11 cellular contexts compared by ENCODE assay signal in the genomic region with DNA sequence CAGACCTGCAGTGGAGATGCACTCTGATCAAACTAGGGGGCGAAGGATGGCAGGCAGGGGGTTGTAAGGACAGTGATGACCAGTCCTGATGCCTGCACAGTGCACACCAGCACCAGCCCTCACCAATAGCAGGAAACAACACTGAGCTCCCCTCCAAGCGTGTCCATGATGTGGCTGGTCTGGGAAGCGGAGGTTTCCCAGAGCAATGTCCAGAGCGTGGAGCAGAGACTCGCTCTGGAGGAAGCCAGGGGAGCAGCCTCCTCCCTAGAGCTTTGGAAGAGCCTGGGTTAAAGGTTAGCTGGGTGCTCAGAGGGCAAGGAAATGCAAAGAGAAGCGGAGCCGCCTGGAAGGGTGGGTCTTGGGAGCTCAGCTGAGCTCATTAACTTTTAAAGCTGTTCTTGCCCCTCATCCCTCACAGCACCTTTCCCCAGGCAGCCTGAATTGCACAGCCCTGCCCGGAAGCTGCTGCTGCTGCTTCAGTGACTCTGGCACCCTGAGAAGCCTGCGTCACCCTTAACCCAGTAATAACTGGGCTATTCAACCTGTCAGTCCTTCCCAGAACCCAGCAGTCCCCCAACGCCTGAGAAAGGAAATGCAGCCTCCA.
DNase-seq lines count a peak whose midpoint lies in the region; ATAC-seq, FAIRE-seq and TF ChIP-seq lines count a peak whose summit lies in the region.
"Had no signal": no experiment of that assay in that cellular context is flagged by ENCODE, and none has a peak within 500 bp of the region (broad histone marks: within the 10 kb centered on the region; RNA-seq: fewer than 3 reads in every experiment).

No MANE protein-coding gene starts in this region.

- no peak overlapping the region for H4K8ac ChIP-seq in H1 (ENCODE audit: extremely low read depth, insufficient read depth, low read length)

- TF ChIP-seq RAD21 in H1 (IDR thresholded peaks at IDR 0.05 in 1 of 2, conservative IDR thresholded peaks at IDR 0.05 in 1 of 2; ENCODE audit: low read depth in 2 of 2, low read length in 2 of 2): peak in 1 of 2 experiments; percentile 22; a peak in 2 of 4 replicates

- no peak overlapping the region for H3K9ac ChIP-seq in H1 (replicated peaks in 1 of 4; ENCODE audit: extremely low read depth in 1 of 4, low read depth in 3 of 4, low read length in 3 of 4)

- H3K9me3 ChIP-seq in H1 (ENCODE audit: insufficient read depth in 2 of 2, low read depth in 1 of 2, low read length in 1 of 2) (no peaks in the 10 kb centered on the region), mucosa of descending colon (no peaks in the 10 kb centered on the region), stomach (no peaks in the 10 kb centered on the region)

- no peak for TF ChIP-seq EP300 in H1 (IDR thresholded peaks at IDR 0.05; ENCODE audit: borderline replicate concordance in 1 of 2, low read depth in 2 of 2, low read length in 2 of 2)
- no peak for TF ChIP-seq EP300 in stomach (IDR thresholded peaks at IDR 0.05)

- H3K14ac ChIP-seq in H1 (ENCODE audit: insufficient read length): no peak overlapping the region

- peak overlapping the region; percentile 74 for H3K4ac ChIP-seq in H1 (replicated peaks; ENCODE audit: insufficient read length, low read depth, low read length)

- peaks cover 0 to 2% (median 0%) of the 10 kb centered on the region in 4 experiments; a peak in 2 of 7 replicates for H3K27me3 ChIP-seq in H1 (replicated peaks in 1 of 4; ENCODE audit: control insufficient read depth in 3 of 4, extremely low read depth in 1 of 4, insufficient read depth in 3 of 4, low read length in 3 of 4)
- no peaks in the 10 kb centered on the region for H3K27me3 ChIP-seq in stomach
- H3K27me3 ChIP-seq: brain microvascular endothelial cell had no signal

- no peaks in the 10 kb centered on the region for H3K36me3 ChIP-seq in H1 (ENCODE audit: control insufficient read depth in 2 of 4, insufficient read depth in 4 of 4, low read length in 3 of 4)
- H3K36me3 ChIP-seq in mucosa of descending colon (ENCODE audit: low read depth): no peaks in the 10 kb centered on the region
- no peaks in the 10 kb centered on the region for H3K36me3 ChIP-seq in stomach
- H3K36me3 ChIP-seq: brain microvascular endothelial cell had no signal

- peak overlapping the region; percentile 40; the same call in 1 of the 2 replicates for H3K18ac ChIP-seq in H1 (ENCODE audit: extremely low read depth, low read length)

- H3K27ac ChIP-seq in H1 (ENCODE audit: low read depth, low read length) (no peak overlapping the region), stomach (peak overlapping the region in 4 of 5 donors; percentile 45 to 85 (median 70))
- H3K27ac ChIP-seq: brain microvascular endothelial cell had no signal

- intact Hi-C loops in mucosa of descending colon (cut with DNase I, micrococcal nuclease): no loop called here
- intact Hi-C loops in stomach (cut with DNase I; ENCODE audit: low total_unique reads): no loop called here

- DNase-seq in M059J (ENCODE audit: low read depth): peak; percentile 6
- DNase-seq in H1 (ENCODE audit: low read depth in 1 of 2, low spot score in 2 of 2): no peak
- DNase-seq in mucosa of descending colon: peak; percentile 54 to 66 (median 57)
- peak; percentile 53 for DNase-seq in stomach
- DNase-seq in DMS114 treated with DMSO at 0.1 percent for 48 hours (lab: John Stamatoyannopoulos, UW; ENCODE audit: unreplicated experiment): no peak
- DNase-seq in activated CD8-positive, alpha-beta memory T cell treated with anti-CD3 and anti-CD28 coated beads, Interleukin-2, amount 50 U/mL, for 48 hours: no peak
- no peak for DNase-seq in effector CD8-positive, alpha-beta T cell (lab: John Stamatoyannopoulos, UW)
- DNase-seq in NCI-H2196 (lab: John Stamatoyannopoulos, UW; ENCODE audit: unreplicated experiment): no peak
- DNase-seq: activated CD4-positive, alpha-beta T cell treated with anti-CD3 and anti-CD28 coated beads, Interleukin-2, amount 10 ng/mL, durations not matched to agents 7 days and 5 days; brain microvascular endothelial cell; NCI-H2171 treated with DMSO at 0.1 percent for 48 hours had no signal

- H2BK20ac ChIP-seq in H1 (ENCODE audit: low read length): peak overlapping the region; percentile 75; the same call in 1 of the 2 replicates

- no peak overlapping the region for H2BK120ac ChIP-seq in H1 (replicated peaks; ENCODE audit: low read depth, low read length)

- CTCF ChIA-PET in H1 (lab: Charles Lee; ENCODE audit: partially characterized antibody): interaction anchor here (0.5 to 1.7 kb wide), 14 partner anchors 9 to 417 kb away, joined by 3 to 5 read pairs (median 3); no protein-coding TSS in a partner anchor

- no peaks in the 10 kb centered on the region for H3K23me2 ChIP-seq in H1 (ENCODE audit: low read depth, low read length)

- H4K5ac ChIP-seq in H1 (ENCODE audit: insufficient read length, low read depth, low read length): no peak overlapping the region

- POLR2A ChIA-PET in H1 (lab: Charles Lee; ENCODE audit: partially characterized antibody): interaction anchor here (1.5 kb wide), 1 partner anchor 16 kb away, joined by 5 read pairs; no protein-coding TSS in a partner anchor

- H2BK5ac ChIP-seq in H1 (ENCODE audit: low read depth, low read length): no peak overlapping the region

- H3K79me2 ChIP-seq in H1 (ENCODE audit: control insufficient read depth in 1 of 2, insufficient read depth in 2 of 2, low read length in 2 of 2): no peaks in the 10 kb centered on the region

- no peaks in the 10 kb centered on the region for H4K20me1 ChIP-seq in H1 (replicated peaks in 1 of 2; ENCODE audit: control insufficient read depth in 1 of 2, insufficient read depth in 2 of 2, low read length in 2 of 2)

- H2AK5ac ChIP-seq in H1 (ENCODE audit: low read depth, low read length): no peak overlapping the region

- H2AFZ ChIP-seq in H1 (ENCODE audit: low read length): 0 out of 2 replicates have a peak overlapping the region, but pooled peaks have one; percentile 14

- TF ChIP-seq CTCF in H1 (IDR thresholded peaks at IDR 0.05; ENCODE audit: control extremely low read depth in 1 of 3, insufficient read depth in 1 of 3, low read depth in 1 of 3, low read length in 3 of 3) (no peak), mucosa of descending colon (IDR thresholded peaks at IDR 0.05) (no peak), stomach (IDR thresholded peaks at IDR 0.05) (no peak)

- peak overlapping the region; percentile 93; the same call in 1 of the 2 replicates for H2BK15ac ChIP-seq in H1 (ENCODE audit: low read length)

- H3K4me3 ChIP-seq in H1 (ENCODE audit: extremely low read depth in 1 of 4, insufficient read depth in 2 of 4, low read depth in 3 of 4, low read length in 4 of 4) (no peak overlapping the region), mucosa of descending colon (no peak overlapping the region), stomach (no peak overlapping the region)

- no peaks in the 10 kb centered on the region for H3K79me1 ChIP-seq in H1 (ENCODE audit: low read depth, low read length)

- H3K4me2 ChIP-seq in H1 (ENCODE audit: insufficient read depth in 1 of 2, low read depth in 2 of 2, low read length in 2 of 2): no peak overlapping the region

- peaks cover 0 to 6% (median 5%) of the 10 kb centered on the region in 4 experiments; a peak in 5 of 7 replicates for H3K4me1 ChIP-seq in H1 (replicated peaks in 1 of 4; ENCODE audit: control insufficient read depth in 3 of 4, insufficient read depth in 4 of 4, low read length in 3 of 4)
- H3K4me1 ChIP-seq in mucosa of descending colon (ENCODE audit: low read depth): peaks cover 12% of the 10 kb centered on the region
- H3K4me1 ChIP-seq in stomach: peaks cover 34 to 80% (median 55%) of the 10 kb centered on the region in 4 donors

- TF ChIP-seq POLR2A in H1 (IDR thresholded peaks at IDR 0.05; ENCODE audit: control extremely low read depth in 1 of 2, low read depth in 2 of 2, low read length in 2 of 2) (no peak), stomach (IDR thresholded peaks at IDR 0.05) (no peak)

- H4K91ac ChIP-seq in H1 (replicated peaks; ENCODE audit: insufficient read length, low read length): peak overlapping the region; percentile 72

- H3K56ac ChIP-seq in H1 (replicated peaks; ENCODE audit: insufficient read length, low read depth, low read length): no peak overlapping the region

- peak; percentile 92 for ATAC-seq in mucosa of descending colon

- no peak for FAIRE-seq in H1 (lab: Jason Lieb, UNC)

- 82% methylated on average over 9 of the region's 10 CpGs; no CpG with 5 or more reads in 1 of the 2 experiments for WGBS in H1 (ENCODE audit: extremely low coverage in 1 of 2, insufficient coverage in 1 of 2, insufficient read length in 1 of 2, insufficient replicate concordance in 2 of 2, low coverage in 1 of 2, low lambda C conversion rate in 2 of 2, missing lambda C conversion rate in 1 of 2), 2 experiments
- 51 to 71% (median 68%) methylated on average over 10 of the region's 10 CpGs for WGBS in stomach, 5 donors

- H3K23ac ChIP-seq in H1 (ENCODE audit: insufficient read length): no peak overlapping the region

- H2BK12ac ChIP-seq in H1 (ENCODE audit: low read depth, low read length): peak overlapping the region; percentile 45; the same call in 1 of the 2 replicates

TF ChIP-seq in H1, 55 proteins besides CTCF, POLR2A, EP300 and RAD21:
- TF ChIP-seq CREB1 (IDR thresholded peaks at IDR 0.05): no peak
- no peak for TF ChIP-seq RXRA (IDR thresholded peaks at IDR 0.05; ENCODE audit: insufficient read depth, low read depth, low read length)
- TF ChIP-seq PHF8 (conservative IDR thresholded peaks at IDR 0.05; ENCODE audit: low read depth, low read length): no peak
- TF ChIP-seq SUZ12 (IDR thresholded peaks at IDR 0.05; ENCODE audit: low read length): no peak

Comparison
In these comparisons a context has a peak if more than half of its experiments do, and no peak if none do; other contexts are left out.
1. DNase-seq: peak in M059J (single experiment), mucosa of descending colon (3 of 3) and stomach (single experiment); none in H1 (0 of 2), DMS114 treated with DMSO at 0.1 percent for 48 hours (single experiment), activated CD8-positive, alpha-beta memory T cell treated with anti-CD3 and anti-CD28 coated beads, Interleukin-2, amount 50 U/mL, for 48 hours (single experiment), effector CD8-positive, alpha-beta T cell (single experiment) and NCI-H2196 (single experiment).